In genomic region chr9:124334568-124335319, GRCh38 we compare ENCODE assay signal across 25 cellular contexts.
A peak's percentile ranks its signal among the peaks of the same experiment; 100 is the strongest.
DNase-seq lines count a peak whose midpoint lies in the region; ATAC-seq, FAIRE-seq and TF ChIP-seq lines count a peak whose summit lies in the region.
"Had no signal": no experiment of that assay in that cellular context is flagged by ENCODE, and none has a peak within 500 bp of the region (broad histone marks: within the 10 kb centered on the region; RNA-seq: fewer than 3 reads in every experiment).

No MANE protein-coding gene starts in this region.

- ATAC-seq in right cardiac atrium (peak in 1 of 2 donors; percentile 28), left cardiac atrium (no peak), right lobe of liver (peak in 3 of 4 donors; percentile 13 to 35 (median 32)), HG02970 (IDR thresholded peaks at IDR 0.05; ENCODE audit: low FRiP score, unreplicated experiment) (no peak)
- no peak for ATAC-seq in stimulated activated naive B cell treated with anti-CD40 and anti-IgM and Interleukin-4, amounts not matched to agents 10 μg/mL and 1 μg/mL and 100 μg/mL, for 72 hours (replicated peaks)
- ATAC-seq in naive thymus-derived CD8-positive, alpha-beta T cell, result no peak
- ATAC-seq: CD8-positive, alpha-beta T cell had no signal

- H2AFZ ChIP-seq in astrocyte (ENCODE audit: low read depth, low read length), result no peak overlapping the region

- H3K27ac Mint-ChIP-seq in astrocyte (ENCODE audit: unreplicated experiment), result peak overlapping the region; percentile 53
- peak overlapping the region; percentile 65 for H3K27ac Mint-ChIP-seq in stimulated activated naive B cell treated with anti-CD40 and anti-IgM and Interleukin-4, amounts not matched to agents 10 μg/mL and 1 μg/mL and 100 μg/mL, for 72 hours
- H3K27ac Mint-ChIP-seq in naive thymus-derived CD8-positive, alpha-beta T cell, result no peak overlapping the region
- H3K27ac Mint-ChIP-seq: CD8-positive, alpha-beta T cell; HFFc6 had no signal

- no peak overlapping the region for H3K4me2 ChIP-seq in astrocyte (ENCODE audit: low read length)

- no peak for TF ChIP-seq CTCF in astrocyte (IDR thresholded peaks at IDR 0.05; ENCODE audit: insufficient read depth, low read depth, low read length)
- TF ChIP-seq CTCF in right lobe of liver (IDR thresholded peaks at IDR 0.05), result no peak

- H3K27ac ChIP-seq in right cardiac atrium (ENCODE audit: low read length) (no peak overlapping the region), astrocyte (ENCODE audit: low read depth, low read length) (no peak overlapping the region), right lobe of liver (no peak overlapping the region)
- H3K27ac ChIP-seq: 22Rv1, HL-60 had no signal

- POLR2A ChIA-PET in naive thymus-derived CD8-positive, alpha-beta T cell (lab: Charles Lee), result no interaction called here

- TF ChIP-seq POLR2A in right lobe of liver (IDR thresholded peaks at IDR 0.05), result no peak

- no peaks in the 10 kb centered on the region for H3K9me3 ChIP-seq in right cardiac atrium (ENCODE audit: control insufficient read depth, low read length)
- no peaks in the 10 kb centered on the region for H3K9me3 ChIP-seq in astrocyte (ENCODE audit: insufficient read depth, low read depth, low read length)
- no peaks in the 10 kb centered on the region for H3K9me3 ChIP-seq in right lobe of liver

- H4K20me1 ChIP-seq in astrocyte (ENCODE audit: insufficient read depth, low read length), result peaks cover 40% of the 10 kb centered on the region

- intact Hi-C loops in right cardiac atrium (cut with DNase I) (no loop called here), left cardiac atrium (cut with DNase I) (no loop called here), right lobe of liver (cut with DNase I) (no loop called here), posterior vena cava (cut with DNase I) (no loop called here)

- peaks cover 40% of the 10 kb centered on the region for H3K36me3 Mint-ChIP-seq in astrocyte (ENCODE audit: low read depth, unreplicated experiment)
- peaks cover 75 to 91% of the 10 kb centered on the region in 2 donors for H3K36me3 Mint-ChIP-seq in stimulated activated naive B cell treated with anti-CD40 and anti-IgM and Interleukin-4, amounts not matched to agents 10 μg/mL and 1 μg/mL and 100 μg/mL, for 72 hours
- no peaks in the 10 kb centered on the region for H3K36me3 Mint-ChIP-seq in naive thymus-derived CD8-positive, alpha-beta T cell

- H3K27me3 Mint-ChIP-seq in astrocyte (ENCODE audit: low read depth, unreplicated experiment), result no peaks in the 10 kb centered on the region
- H3K27me3 Mint-ChIP-seq in stimulated activated naive B cell treated with anti-CD40 and anti-IgM and Interleukin-4, amounts not matched to agents 10 μg/mL and 1 μg/mL and 100 μg/mL, for 72 hours, result no peaks in the 10 kb centered on the region
- H3K27me3 Mint-ChIP-seq in naive thymus-derived CD8-positive, alpha-beta T cell, result no peaks in the 10 kb centered on the region

- WGBS in right cardiac atrium, result 86% methylated on average over 15 of the region's 15 CpGs
- WGBS in right lobe of liver (ENCODE audit: insufficient coverage, low coverage, low lambda C conversion rate, missing lambda C conversion rate), result 86% methylated on average over 5 of the region's 15 CpGs

- peaks cover 20% of the 10 kb centered on the region for H3K36me3 ChIP-seq in astrocyte (ENCODE audit: insufficient read depth, low read length)
- peaks cover 0 to 35% (median 18%) of the 10 kb centered on the region in 4 donors for H3K36me3 ChIP-seq in right lobe of liver

- peaks cover 10% of the 10 kb centered on the region for H3K9me3 Mint-ChIP-seq in astrocyte (ENCODE audit: unreplicated experiment)
- peaks cover 0 to 5% of the 10 kb centered on the region in 2 donors for H3K9me3 Mint-ChIP-seq in stimulated activated naive B cell treated with anti-CD40 and anti-IgM and Interleukin-4, amounts not matched to agents 10 μg/mL and 1 μg/mL and 100 μg/mL, for 72 hours
- H3K9me3 Mint-ChIP-seq in naive thymus-derived CD8-positive, alpha-beta T cell, result peaks cover 0 to 14% (median 1%) of the 10 kb centered on the region in 9 donors
- H3K9me3 Mint-ChIP-seq: CD8-positive, alpha-beta T cell; HFFc6 had no signal

- H3K9ac ChIP-seq in astrocyte (ENCODE audit: low read length), result no peak overlapping the region

- no peak for FAIRE-seq in astrocyte (lab: Jason Lieb, UNC)
- FAIRE-seq: H54 had no signal

- DNase-seq in right cardiac atrium (peak in 2 of 3 donors; percentile 19 to 48), left cardiac atrium (no peak), astrocyte (ENCODE audit: low read depth) (no peak), right lobe of liver (no peak), posterior vena cava (ENCODE audit: low spot score) (no peak)
- DNase-seq in stimulated activated naive B cell treated with anti-CD40 and anti-IgM and Interleukin-4, amounts not matched to agents 10 μg/mL and 1 μg/mL and 100 μg/mL, for 72 hours, result no peak
- no peak for DNase-seq in naive thymus-derived CD8-positive, alpha-beta T cell
- DNase-seq: AML-193; C1 segment of cervical spinal cord; CD8-positive, alpha-beta T cell; DMS153; HFFc6; KBM-7; MM.1S; NCI-H1092; NCI-H1436 treated with DMSO at 0.1 percent for 48 hours; NCI-H1930; NCI-H2227 treated with DMSO at 0.1 percent for 48 hours; NCI-H510A; NCI-H774; NK-92 treated with Interleukin-12 subunit alpha and Interleukin-12 subunit beta, amount 100 ng/mL, for 24 hours had no signal

- H3K4me1 ChIP-seq in right cardiac atrium (ENCODE audit: control insufficient read depth, insufficient read depth, low read length) (no peaks in the 10 kb centered on the region), astrocyte (ENCODE audit: insufficient read depth, low read length) (no peaks in the 10 kb centered on the region), right lobe of liver (no peaks in the 10 kb centered on the region)

- H3K27me3 ChIP-seq in right cardiac atrium (ENCODE audit: control insufficient read depth, insufficient read depth) (no peaks in the 10 kb centered on the region), astrocyte (ENCODE audit: insufficient read depth, low read length) (no peaks in the 10 kb centered on the region), right lobe of liver (no peaks in the 10 kb centered on the region)

- no peak overlapping the region for H3K4me3 Mint-ChIP-seq in astrocyte (ENCODE audit: unreplicated experiment)
- no peak overlapping the region for H3K4me3 Mint-ChIP-seq in stimulated activated naive B cell treated with anti-CD40 and anti-IgM and Interleukin-4, amounts not matched to agents 10 μg/mL and 1 μg/mL and 100 μg/mL, for 72 hours
- H3K4me3 Mint-ChIP-seq in naive thymus-derived CD8-positive, alpha-beta T cell, result no peak overlapping the region
- H3K4me3 Mint-ChIP-seq: CD8-positive, alpha-beta T cell; HFFc6 had no signal

- H3K4me1 Mint-ChIP-seq in astrocyte (ENCODE audit: low read depth, unreplicated experiment), result no peaks in the 10 kb centered on the region
- H3K4me1 Mint-ChIP-seq in stimulated activated naive B cell treated with anti-CD40 and anti-IgM and Interleukin-4, amounts not matched to agents 10 μg/mL and 1 μg/mL and 100 μg/mL, for 72 hours, result peaks cover 0 to 3% of the 10 kb centered on the region in 2 donors
- no peaks in the 10 kb centered on the region for H3K4me1 Mint-ChIP-seq in naive thymus-derived CD8-positive, alpha-beta T cell

- H3K4me3 ChIP-seq in right cardiac atrium (ENCODE audit: low read length) (no peak overlapping the region), astrocyte (ENCODE audit: insufficient read depth, low read depth, low read length) (no peak overlapping the region), right lobe of liver (no peak overlapping the region)

- no peaks in the 10 kb centered on the region for H3K79me2 ChIP-seq in astrocyte (ENCODE audit: insufficient read depth, low read length)

Comparison
In these comparisons a context has a peak if more than half of its experiments do, and no peak if none do; other contexts are left out.
1. DNase-seq: peak in right cardiac atrium (2 of 3); none in left cardiac atrium (single experiment), astrocyte (single experiment), right lobe of liver (0 of 3), stimulated activated naive B cell treated with anti-CD40 and anti-IgM and Interleukin-4, amounts not matched to agents 10 μg/mL and 1 μg/mL and 100 μg/mL, for 72 hours (single experiment), naive thymus-derived CD8-positive, alpha-beta T cell (0 of 10) and posterior vena cava (single experiment).
2. ATAC-seq: peak in right lobe of liver (3 of 4); none in left cardiac atrium (0 of 2), stimulated activated naive B cell treated with anti-CD40 and anti-IgM and Interleukin-4, amounts not matched to agents 10 μg/mL and 1 μg/mL and 100 μg/mL, for 72 hours (0 of 2), naive thymus-derived CD8-positive, alpha-beta T cell (0 of 2) and HG02970 (single experiment).
3. H3K27ac Mint-ChIP-seq: peak in astrocyte (single experiment) and stimulated activated naive B cell treated with anti-CD40 and anti-IgM and Interleukin-4, amounts not matched to agents 10 μg/mL and 1 μg/mL and 100 μg/mL, for 72 hours (single experiment); none in naive thymus-derived CD8-positive, alpha-beta T cell (0 of 10).